ENCODE assay signal across 10 cellular contexts in the genomic region with DNA sequence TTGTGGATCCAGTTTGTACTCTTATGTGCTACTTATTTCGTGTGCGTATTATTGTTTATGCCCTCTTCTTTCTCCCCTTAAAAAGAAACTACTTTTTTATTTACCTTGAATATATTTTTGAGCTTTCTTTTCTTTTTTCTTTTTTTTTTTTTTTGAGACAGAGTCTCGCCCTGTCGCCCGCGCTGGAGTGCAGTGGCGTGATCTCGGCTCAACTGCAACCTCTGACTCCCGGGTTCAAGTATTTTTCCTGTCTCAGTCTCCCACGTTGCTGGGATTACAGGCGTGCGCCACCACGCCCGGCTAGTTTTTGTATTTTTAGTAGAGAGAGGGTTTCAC. TPM values are rescaled to one million over a fixed set of nuclear protein-coding genes. Genes with fewer than 3 reads are reported as not detected.
A peak's percentile ranks its signal among the peaks of the same experiment; 100 is the strongest.
DNase-seq lines count a peak whose midpoint lies in the region; ATAC-seq and TF ChIP-seq lines count a peak whose summit lies in the region.
"Had no signal": no experiment of that assay in that cellular context is flagged by ENCODE, and none has a peak within 500 bp of the region (broad histone marks: within the 10 kb centered on the region; RNA-seq: fewer than 3 reads in every experiment).

No MANE protein-coding gene starts in this region.

- H3K9ac ChIP-seq in SK-N-MC (ENCODE audit: insufficient read length): no peak overlapping the region

- DNase-seq in GM12864 (ENCODE audit: low read depth) (no peak), SK-N-MC (ENCODE audit: low read depth, low spot score) (no peak), fibroblast of villous mesenchyme (ENCODE audit: low read depth) (no peak), renal cortical epithelial cell (ENCODE audit: low read depth) (peak; percentile 2), G401 (ENCODE audit: low spot score) (no peak)
- DNase-seq: NCI-H446 treated with DMSO at 0.1 percent for 48 hours had no signal

- no peak overlapping the region for H3K27ac ChIP-seq in SK-N-MC

- in situ Hi-C loops in G401 (cut with HindIII; ENCODE audit: low sequenced_read_pairs): no loop called here

- no peaks in the 10 kb centered on the region for H3K36me3 ChIP-seq in SK-N-MC (ENCODE audit: insufficient read depth, low read length)

- H3K4me3 ChIP-seq in GM12864 (ENCODE audit: low read depth, low read length) (peak overlapping the region; percentile 96), SK-N-MC (peak overlapping the region; percentile 86), fibroblast of villous mesenchyme (ENCODE audit: low read depth, low read length) (peak overlapping the region; percentile 90)

- TF ChIP-seq CTCF in GM12864 (IDR thresholded peaks at IDR 0.05; ENCODE audit: low read depth, low read length, missing control alignments): no peak
- no peak for TF ChIP-seq CTCF in fibroblast of villous mesenchyme (IDR thresholded peaks at IDR 0.05; ENCODE audit: insufficient read depth, low read depth, low read length)

- no peaks in the 10 kb centered on the region for H3K9me3 ChIP-seq in SK-N-MC (ENCODE audit: low read depth, low read length)

- ATAC-seq in HG03439 (IDR thresholded peaks at IDR 0.05; ENCODE audit: unreplicated experiment) (no peak), HG03457 (IDR thresholded peaks at IDR 0.05; ENCODE audit: unreplicated experiment) (no peak), GM21360 (IDR thresholded peaks at IDR 0.05; ENCODE audit: unreplicated experiment) (no peak)

RNA-seq across cellular contexts. Expression of a gene that starts 1.5 kb away (rescaled TPM):
- total RNA-seq in fibroblast of villous mesenchyme: 18.4 and 22.5 TPM in 2 replicates
- 19.7 and 20.1 TPM in 2 replicates for total RNA-seq in renal cortical epithelial cell
- total RNA-seq in G401 (2014; rRNA removed; shearing (Covaris generic)): 38.0 and 41.6 TPM in 2 replicates

RNA-seq across cellular contexts. Expression of a gene that starts 21.9 kb away (rescaled TPM):
- total RNA-seq in fibroblast of villous mesenchyme (964 and 1,304 TPM in 2 replicates), renal cortical epithelial cell (539 and 1,854 TPM in 2 replicates)
- 2,014 and 2,296 TPM in 2 replicates for total RNA-seq in G401 (2014; rRNA removed; shearing (Covaris generic))

RNA-seq across cellular contexts. Expression of a gene that starts 55.1 kb away (rescaled TPM):
- total RNA-seq in fibroblast of villous mesenchyme (not detected in 2 replicates), renal cortical epithelial cell (1.0 TPM in 1 of 2 replicates, not detected in the other)
- total RNA-seq in G401 (2014; rRNA removed; shearing (Covaris generic)): not detected in 2 replicates
- total RNA-seq: temporal lobe had no signal
